8 cellular contexts compared by ENCODE assay signal in genomic region chr12:11652351-11653040, GRCh38. TPM values are rescaled to one million over a fixed set of nuclear protein-coding genes. Genes with fewer than 3 reads are reported as not detected.
DNase-seq lines count a peak whose midpoint lies in the region; ATAC-seq and TF ChIP-seq lines count a peak whose summit lies in the region.

No MANE protein-coding gene starts in this region.

- H3K4me3 Mint-ChIP-seq in activated T-cell treated with anti-CD3 and anti-CD28 coated beads, Interleukin-2, amount 50 U/mL, for 24 hours: peak overlapping the region; percentile 86

- no peak for TF ChIP-seq EP300 in ovary (IDR thresholded peaks at IDR 0.05)

- no peaks in the 10 kb centered on the region for H3K9me3 ChIP-seq in HUES48 (ENCODE audit: control insufficient read depth, insufficient read depth, low read length)
- no peaks in the 10 kb centered on the region for H3K9me3 ChIP-seq in ovary

- H3K36me3 ChIP-seq in HUES48 (ENCODE audit: control insufficient read depth, insufficient read depth, low read length) (no peaks in the 10 kb centered on the region), ovary (no peaks in the 10 kb centered on the region)

- peaks cover 54% of the 10 kb centered on the region for H3K36me3 Mint-ChIP-seq in activated T-cell treated with anti-CD3 and anti-CD28 coated beads, Interleukin-2, amount 50 U/mL, for 24 hours (ENCODE audit: low read depth)

- no peak overlapping the region for H3K9ac ChIP-seq in HUES48 (ENCODE audit: low read depth, low read length)

- H3K27ac Mint-ChIP-seq in activated T-cell treated with anti-CD3 and anti-CD28 coated beads, Interleukin-2, amount 50 U/mL, for 24 hours: peak overlapping the region; percentile 94

- intact Hi-C loops in ovary (cut with DNase I): no loop called here

- H3K4me1 Mint-ChIP-seq in activated T-cell treated with anti-CD3 and anti-CD28 coated beads, Interleukin-2, amount 50 U/mL, for 24 hours (ENCODE audit: low read depth): peaks cover 64% of the 10 kb centered on the region

- H3K9me3 Mint-ChIP-seq in activated T-cell treated with anti-CD3 and anti-CD28 coated beads, Interleukin-2, amount 50 U/mL, for 24 hours: no peaks in the 10 kb centered on the region

- TF ChIP-seq CTCF in ovary (IDR thresholded peaks at IDR 0.05): no peak

- H3K4me3 ChIP-seq in HUES48 (ENCODE audit: low read depth, low read length): peak overlapping the region; percentile 20
- H3K4me3 ChIP-seq in ovary: peak overlapping the region; percentile 70

- no peaks in the 10 kb centered on the region for H3K27me3 Mint-ChIP-seq in activated T-cell treated with anti-CD3 and anti-CD28 coated beads, Interleukin-2, amount 50 U/mL, for 24 hours

- peak; percentile 47 for DNase-seq in activated T-cell treated with anti-CD3 and anti-CD28 coated beads, Interleukin-2, amount 50 U/mL, for 24 hours
- DNase-seq in activated T-cell treated with anti-CD3 and anti-CD28 coated beads, Interleukin-2, amount 50 U/mL, for 1 hour: no peak
- peak; percentile 19 to 34 for DNase-seq in activated CD4-positive, alpha-beta T cell treated with anti-CD3 and anti-CD28 coated beads, Interleukin-2, amount 50 U/mL, for 48 hours
- DNase-seq in foreskin melanocyte: peak; percentile 59
- peak in 1 of 5 donors; percentile 31 for DNase-seq in ovary
- no peak for DNase-seq in DMS53 (lab: John Stamatoyannopoulos, UW)

- no peak for TF ChIP-seq POLR2A in ovary (IDR thresholded peaks at IDR 0.05)

- no peaks in the 10 kb centered on the region for H3K27me3 ChIP-seq in HUES48 (ENCODE audit: control insufficient read depth, insufficient read depth, low read length)
- H3K27me3 ChIP-seq in ovary: no peaks in the 10 kb centered on the region

- H3K27ac ChIP-seq in HUES48 (ENCODE audit: low read depth, low read length) (no peak overlapping the region), ovary (no peak overlapping the region)

- no peak for ATAC-seq in HG02623 (IDR thresholded peaks at IDR 0.05; ENCODE audit: unreplicated experiment)

- peaks cover 43% of the 10 kb centered on the region for H3K4me1 ChIP-seq in HUES48 (ENCODE audit: control insufficient read depth, insufficient read depth, low read length)
- peaks cover 4% of the 10 kb centered on the region for H3K4me1 ChIP-seq in ovary (ENCODE audit: insufficient read depth)

- whole genome bisulfite sequencing in ovary, 3 donors: 8 to 12% (median 10%) methylated on average over 16 of the region's 16 CpGs

RNA-seq across cellular contexts. Expression of gene ETV6, which starts 3.0 kb away (rescaled TPM):
- total RNA-seq in ovary: 10 to 100 TPM in 6 of 7 donors, 1 to 10 TPM in 1; 6.2 to 34.6 (median 19.5) TPM
- 10 to 100 TPM in 1 of 2 donors, 1 to 10 TPM in 1; 4.4 to 11.5 TPM for polyA plus RNA-seq in ovary

Comparison
In these comparisons a context has a peak if more than half of its experiments do, and no peak if none do; other contexts are left out.
1. DNase-seq: peak in activated T-cell treated with anti-CD3 and anti-CD28 coated beads, Interleukin-2, amount 50 U/mL, for 24 hours (single experiment), activated CD4-positive, alpha-beta T cell treated with anti-CD3 and anti-CD28 coated beads, Interleukin-2, amount 50 U/mL, for 48 hours (2 of 2) and foreskin melanocyte (single experiment); none in activated T-cell treated with anti-CD3 and anti-CD28 coated beads, Interleukin-2, amount 50 U/mL, for 1 hour (single experiment) and DMS53 (single experiment).